Comparison of ENCODE assay signal across 13 cellular contexts in the genomic region with DNA sequence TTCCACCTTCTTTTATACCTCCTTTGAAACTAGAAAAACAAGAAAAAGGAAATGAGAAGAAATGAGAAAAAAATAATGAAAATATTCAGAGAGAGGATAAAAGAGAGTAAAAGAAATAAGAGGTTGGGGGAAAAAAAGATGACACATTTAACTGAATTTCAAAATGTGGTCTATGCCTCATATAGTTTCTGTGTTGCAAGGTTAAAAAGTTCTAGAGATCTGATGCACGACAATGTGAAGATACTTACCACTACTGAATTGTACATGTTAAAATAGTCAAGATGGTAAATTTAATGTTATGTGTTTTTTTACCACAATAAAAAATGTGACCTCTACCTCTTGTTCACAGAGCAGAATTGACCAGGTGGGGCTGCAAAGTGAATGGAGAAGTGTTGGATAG.
DNase-seq lines count a peak whose midpoint lies in the region; ATAC-seq and TF ChIP-seq lines count a peak whose summit lies in the region.
"Had no signal": no experiment of that assay in that cellular context is flagged by ENCODE, and none has a peak within 500 bp of the region (broad histone marks: within the 10 kb centered on the region; RNA-seq: fewer than 3 reads in every experiment).

No MANE protein-coding gene starts in this region.

- no peaks in the 10 kb centered on the region for H3K9me3 ChIP-seq in CD4-positive, alpha-beta T cell (ENCODE audit: control insufficient read depth, low read length)
- no peaks in the 10 kb centered on the region for H3K9me3 ChIP-seq in A673 (ENCODE audit: low read depth, low read length, poor library complexity, severe bottlenecking)

- H3K27ac ChIP-seq in CD4-positive, alpha-beta T cell (ENCODE audit: low read depth, low read length): no peak overlapping the region
- H3K27ac ChIP-seq in A673 (ENCODE audit: low read depth, low read length, poor library complexity, severe bottlenecking): no peak overlapping the region

- TF ChIP-seq CTCF in CD4-positive, alpha-beta T cell (IDR thresholded peaks at IDR 0.05): no peak
- TF ChIP-seq CTCF in A673 (conservative IDR thresholded peaks at IDR 0.05; ENCODE audit: low read depth, low read length): no peak

- peaks cover 35% of the 10 kb centered on the region for H3K4me1 Mint-ChIP-seq in activated CD4-positive, alpha-beta T cell treated with anti-CD3 and anti-CD28 coated beads, Interleukin-2, amount 10 ng/mL, durations not matched to agents 7 days and 5 days
- H3K4me1 Mint-ChIP-seq in CD4-positive, alpha-beta T cell (ENCODE audit: low read depth): peaks cover 12% of the 10 kb centered on the region
- peaks cover 24% of the 10 kb centered on the region for H3K4me1 Mint-ChIP-seq in activated CD4-positive, alpha-beta memory T cell treated with anti-CD3 and anti-CD28 coated beads, Interleukin-2, amount 10 ng/mL, durations not matched to agents 7 days and 5 days
- peaks cover 37% of the 10 kb centered on the region for H3K4me1 Mint-ChIP-seq in activated naive CD8-positive, alpha-beta T cell treated with anti-CD3 and anti-CD28 coated beads, Interleukin-2, amount 50 U/mL, for 24 hours

- peak overlapping the region; percentile 73 for H3K27ac Mint-ChIP-seq in activated CD4-positive, alpha-beta T cell treated with anti-CD3 and anti-CD28 coated beads, Interleukin-2, amount 10 ng/mL, durations not matched to agents 7 days and 5 days
- H3K27ac Mint-ChIP-seq in CD4-positive, alpha-beta T cell: peak overlapping the region; percentile 75
- peak overlapping the region; percentile 72 for H3K27ac Mint-ChIP-seq in activated CD4-positive, alpha-beta memory T cell treated with anti-CD3 and anti-CD28 coated beads, Interleukin-2, amount 10 ng/mL, durations not matched to agents 7 days and 5 days
- H3K27ac Mint-ChIP-seq in activated naive CD8-positive, alpha-beta T cell treated with anti-CD3 and anti-CD28 coated beads, Interleukin-2, amount 50 U/mL, for 24 hours: peak overlapping the region; percentile 93

- CTCF ChIA-PET in activated CD4-positive, alpha-beta T cell treated with anti-CD3 and anti-CD28 coated beads, Interleukin-2, amount 10 ng/mL, durations not matched to agents 7 days and 5 days (lab: Charles Lee): interaction anchor here (0.6 to 3.8 kb wide), 7 partner anchors 10 to 809 kb away, joined by 3 to 20 read pairs (median 4); no protein-coding TSS in a partner anchor
- CTCF ChIA-PET in CD4-positive, alpha-beta T cell (lab: Charles Lee): interaction anchor here (0.7 to 4.1 kb wide), 7 partner anchors 9 to 1104 kb away, joined by 3 to 18 read pairs (median 5); no protein-coding TSS in a partner anchor
- CTCF ChIA-PET in activated CD4-positive, alpha-beta memory T cell treated with anti-CD3 and anti-CD28 coated beads, Interleukin-2, amount 10 ng/mL, durations not matched to agents 7 days and 5 days (lab: Charles Lee): interaction anchor here (0.7 to 11.6 kb wide), 5 partner anchors 10 to 835 kb away, joined by 3 to 106 read pairs (median 7); no protein-coding TSS in a partner anchor
- CTCF ChIA-PET in A673 (lab: Charles Lee): interaction anchor here (0.7 to 2.4 kb wide), 5 partner anchors 9 to 174 kb away, joined by 3 to 11 read pairs (median 3); no protein-coding TSS in a partner anchor

- intact Hi-C loops in CD4-positive, alpha-beta T cell (cut with DNase I, micrococcal nuclease): no loop called here
- intact Hi-C loops in A673 (cut with micrococcal nuclease; ENCODE audit: unreplicated experiment): no loop called here

- no peaks in the 10 kb centered on the region for H3K27me3 ChIP-seq in CD4-positive, alpha-beta T cell (ENCODE audit: control insufficient read depth, insufficient read depth, low read length)
- H3K27me3 ChIP-seq in A673 (replicated peaks; ENCODE audit: insufficient read depth, low read depth, low read length, poor library complexity): no peaks in the 10 kb centered on the region

- POLR2A ChIA-PET in activated CD4-positive, alpha-beta T cell treated with anti-CD3 and anti-CD28 coated beads, Interleukin-2, amount 10 ng/mL, durations not matched to agents 7 days and 5 days (lab: Charles Lee): interaction anchor here (0.6 kb wide), 1 partner anchor 514 kb away, joined by 3 read pairs; no protein-coding TSS in a partner anchor
- POLR2A ChIA-PET in CD4-positive, alpha-beta T cell (lab: Charles Lee): interaction anchor here (0.8 kb wide), 1 partner anchor 515 kb away, joined by 3 read pairs; no protein-coding TSS in a partner anchor
- POLR2A ChIA-PET in activated CD4-positive, alpha-beta memory T cell treated with anti-CD3 and anti-CD28 coated beads, Interleukin-2, amount 10 ng/mL, durations not matched to agents 7 days and 5 days (lab: Charles Lee): interaction anchor here (1.2 to 3.5 kb wide), 4 partner anchors 9 to 543 kb away, joined by 3 to 15 read pairs (median 4); no protein-coding TSS in a partner anchor
- POLR2A ChIA-PET in A673 (lab: Charles Lee; ENCODE audit: low non-redundant PET): no interaction called here

- DNase-seq in activated CD4-positive, alpha-beta T cell treated with anti-CD3 and anti-CD28 coated beads, Interleukin-2, amount 10 ng/mL, durations not matched to agents 7 days and 5 days: no peak
- DNase-seq in activated CD4-positive, alpha-beta T cell treated with anti-CD3 and anti-CD28 coated beads for 48 hours: no peak
- DNase-seq in CD4-positive, alpha-beta T cell: no peak
- DNase-seq in activated CD4-positive, alpha-beta memory T cell treated with anti-CD3 and anti-CD28 coated beads, Interleukin-2, amount 10 ng/mL, durations not matched to agents 7 days and 5 days: no peak
- no peak for DNase-seq in activated naive CD8-positive, alpha-beta T cell treated with anti-CD3 and anti-CD28 coated beads, Interleukin-2, amount 50 U/mL, for 24 hours
- no peak for DNase-seq in A673 (ENCODE audit: low spot score)
- no peak for DNase-seq in stimulated activated CD4-positive, alpha-beta T cell treated with anti-CD3 and anti-CD28 coated beads, Interleukin-2, amount 100 ng/mL, for 48 hours
- DNase-seq: CD8-positive, alpha-beta T cell; DMS79 treated with DMSO at 0.1 percent for 48 hours; NCI-H1105 treated with DMSO at 0.1 percent for 48 hours; NCI-H187 treated with DMSO at 0.1 percent for 48 hours; NCI-H774 had no signal

- H3K4me3 Mint-ChIP-seq in activated CD4-positive, alpha-beta T cell treated with anti-CD3 and anti-CD28 coated beads, Interleukin-2, amount 10 ng/mL, durations not matched to agents 7 days and 5 days: no peak overlapping the region
- H3K4me3 Mint-ChIP-seq in CD4-positive, alpha-beta T cell: peak overlapping the region; percentile 15
- H3K4me3 Mint-ChIP-seq in activated CD4-positive, alpha-beta memory T cell treated with anti-CD3 and anti-CD28 coated beads, Interleukin-2, amount 10 ng/mL, durations not matched to agents 7 days and 5 days: no peak overlapping the region
- peak overlapping the region; percentile 52 for H3K4me3 Mint-ChIP-seq in activated naive CD8-positive, alpha-beta T cell treated with anti-CD3 and anti-CD28 coated beads, Interleukin-2, amount 50 U/mL, for 24 hours

- ATAC-seq in CD4-positive, alpha-beta T cell (ENCODE audit: poor library complexity): no peak
- ATAC-seq in activated naive CD8-positive, alpha-beta T cell treated with anti-CD3 and anti-CD28 coated beads, Interleukin-2, amount 50 U/mL, for 24 hours: no peak
- ATAC-seq in HG03342 (IDR thresholded peaks at IDR 0.05; ENCODE audit: unreplicated experiment): no peak
- ATAC-seq: CD8-positive, alpha-beta T cell had no signal

- H3K27me3 Mint-ChIP-seq in activated CD4-positive, alpha-beta T cell treated with anti-CD3 and anti-CD28 coated beads, Interleukin-2, amount 10 ng/mL, durations not matched to agents 7 days and 5 days: peaks cover 7% of the 10 kb centered on the region
- H3K27me3 Mint-ChIP-seq in CD4-positive, alpha-beta T cell: no peaks in the 10 kb centered on the region
- H3K27me3 Mint-ChIP-seq in activated CD4-positive, alpha-beta memory T cell treated with anti-CD3 and anti-CD28 coated beads, Interleukin-2, amount 10 ng/mL, durations not matched to agents 7 days and 5 days: peaks cover 10% of the 10 kb centered on the region
- no peaks in the 10 kb centered on the region for H3K27me3 Mint-ChIP-seq in activated naive CD8-positive, alpha-beta T cell treated with anti-CD3 and anti-CD28 coated beads, Interleukin-2, amount 50 U/mL, for 24 hours

- H3K4me1 ChIP-seq in A673 (ENCODE audit: insufficient read depth, low read length, poor library complexity, severe bottlenecking): no peaks in the 10 kb centered on the region

- no TSS peak for BruUV-seq in A673 (replicated peaks; lab: Mats Ljungman, UMichigan)

- no peak overlapping the region for H3K4me3 ChIP-seq in A673 (ENCODE audit: low read depth, low read length, poor library complexity, severe bottlenecking)

- no peaks in the 10 kb centered on the region for H3K36me3 Mint-ChIP-seq in activated CD4-positive, alpha-beta T cell treated with anti-CD3 and anti-CD28 coated beads, Interleukin-2, amount 10 ng/mL, durations not matched to agents 7 days and 5 days (ENCODE audit: low read depth)
- no peaks in the 10 kb centered on the region for H3K36me3 Mint-ChIP-seq in CD4-positive, alpha-beta T cell (ENCODE audit: low read depth)
- no peaks in the 10 kb centered on the region for H3K36me3 Mint-ChIP-seq in activated CD4-positive, alpha-beta memory T cell treated with anti-CD3 and anti-CD28 coated beads, Interleukin-2, amount 10 ng/mL, durations not matched to agents 7 days and 5 days (ENCODE audit: low read depth)
- no peaks in the 10 kb centered on the region for H3K36me3 Mint-ChIP-seq in activated naive CD8-positive, alpha-beta T cell treated with anti-CD3 and anti-CD28 coated beads, Interleukin-2, amount 50 U/mL, for 24 hours (ENCODE audit: low read depth)
- H3K36me3 Mint-ChIP-seq: CD8-positive, alpha-beta T cell had no signal

- H3K36me3 ChIP-seq in A673 (ENCODE audit: insufficient read depth, low read length, poor library complexity, severe bottlenecking): no peaks in the 10 kb centered on the region

- no peaks in the 10 kb centered on the region for H3K9me3 Mint-ChIP-seq in activated CD4-positive, alpha-beta T cell treated with anti-CD3 and anti-CD28 coated beads, Interleukin-2, amount 10 ng/mL, durations not matched to agents 7 days and 5 days
- no peaks in the 10 kb centered on the region for H3K9me3 Mint-ChIP-seq in CD4-positive, alpha-beta T cell
- no peaks in the 10 kb centered on the region for H3K9me3 Mint-ChIP-seq in activated CD4-positive, alpha-beta memory T cell treated with anti-CD3 and anti-CD28 coated beads, Interleukin-2, amount 10 ng/mL, durations not matched to agents 7 days and 5 days
- H3K9me3 Mint-ChIP-seq in activated naive CD8-positive, alpha-beta T cell treated with anti-CD3 and anti-CD28 coated beads, Interleukin-2, amount 50 U/mL, for 24 hours: no peaks in the 10 kb centered on the region
- H3K9me3 Mint-ChIP-seq: CD8-positive, alpha-beta T cell had no signal

Comparison
In these comparisons a context has a peak if more than half of its experiments do, and no peak if none do; other contexts are left out.
1. H3K4me3 Mint-ChIP-seq: peak in CD4-positive, alpha-beta T cell (single experiment) and activated naive CD8-positive, alpha-beta T cell treated with anti-CD3 and anti-CD28 coated beads, Interleukin-2, amount 50 U/mL, for 24 hours (single experiment); none in activated CD4-positive, alpha-beta T cell treated with anti-CD3 and anti-CD28 coated beads, Interleukin-2, amount 10 ng/mL, durations not matched to agents 7 days and 5 days (single experiment) and activated CD4-positive, alpha-beta memory T cell treated with anti-CD3 and anti-CD28 coated beads, Interleukin-2, amount 10 ng/mL, durations not matched to agents 7 days and 5 days (single experiment).
2. Peak in every context shown above with its lines, with median percentiles within 50 percentile points of each other: H3K27ac Mint-ChIP-seq.